ENCODE assay signal across 9 cellular contexts in the genomic region with DNA sequence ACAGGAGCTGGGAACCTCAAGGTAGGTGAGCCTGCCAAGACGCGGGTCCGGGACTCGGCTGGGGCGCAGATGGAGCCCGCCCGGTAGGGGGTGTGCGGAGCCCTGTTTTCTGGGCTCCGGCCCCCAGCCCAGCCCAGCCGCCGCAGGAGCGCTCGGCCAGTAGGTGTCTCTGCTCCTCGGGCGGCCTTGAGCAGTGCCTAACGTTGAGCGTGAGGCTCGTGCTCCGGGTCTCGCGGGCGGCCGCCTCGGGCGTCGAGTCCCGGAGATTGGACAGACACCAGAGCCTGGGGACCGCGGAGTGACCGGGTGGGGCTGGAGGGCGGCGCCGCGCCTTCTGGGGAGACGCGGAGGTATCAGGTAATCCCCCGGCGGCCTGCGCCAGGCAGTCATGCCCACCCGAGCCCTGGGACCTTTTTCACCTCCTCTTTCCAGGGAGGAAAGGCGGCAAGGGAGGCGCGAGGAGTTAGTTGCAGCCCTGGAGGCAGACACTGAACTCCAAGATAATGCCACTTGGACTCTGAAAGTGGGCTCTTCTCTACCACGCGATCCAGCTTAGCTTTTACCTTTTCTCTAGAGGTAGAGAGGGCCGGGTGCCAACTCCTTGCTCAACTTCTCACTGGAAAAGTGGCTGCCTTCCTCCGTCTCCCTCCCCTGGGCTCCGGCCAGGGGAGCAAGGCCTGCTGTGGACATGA. TPM values are rescaled to one million over a fixed set of nuclear protein-coding genes. Genes with fewer than 3 reads are reported as not detected.
A peak's percentile ranks its signal among the peaks of the same experiment; 100 is the strongest.
DNase-seq lines count a peak whose midpoint lies in the region; ATAC-seq and TF ChIP-seq lines count a peak whose summit lies in the region.
"Had no signal": no experiment of that assay in that cellular context is flagged by ENCODE, and none has a peak within 500 bp of the region (broad histone marks: within the 10 kb centered on the region; RNA-seq: fewer than 3 reads in every experiment).

No MANE protein-coding gene starts in this region.

- H3K4me1 ChIP-seq in Caco-2, result peaks cover 6% of the 10 kb centered on the region
- peaks cover 0 to 14% (median 9%) of the 10 kb centered on the region in 4 donors for H3K4me1 ChIP-seq in liver (ENCODE audit: control insufficient read depth in 4 of 4, insufficient read depth in 4 of 4, low read length in 3 of 4)

- no peak overlapping the region for H3K4me3 Mint-ChIP-seq in Caco-2 (ENCODE audit: unreplicated experiment)
- no peak overlapping the region for H3K4me3 Mint-ChIP-seq in WTC11
- H3K4me3 Mint-ChIP-seq in chondrocyte (ENCODE audit: unreplicated experiment), result peak overlapping the region; percentile 46

- no TSS peak for BruUV-seq in Caco-2 (replicated peaks; lab: Mats Ljungman, UMichigan)

- H3K9me3 Mint-ChIP-seq in Caco-2 (ENCODE audit: unreplicated experiment) (no peaks in the 10 kb centered on the region), WTC11 (no peaks in the 10 kb centered on the region), chondrocyte (ENCODE audit: low read depth) (no peaks in the 10 kb centered on the region)
- H3K9me3 Mint-ChIP-seq: T-helper 1 cell treated with Interleukin-12 subunit alpha and Interleukin-12 subunit beta and Interleukin-4 antibody, amounts not matched to agents 30 μg/mL and 1 μg/mL, for 36 hours had no signal

- H3K9me3 ChIP-seq in Caco-2, result no peaks in the 10 kb centered on the region
- no peaks in the 10 kb centered on the region for H3K9me3 ChIP-seq in liver (ENCODE audit: control insufficient read depth in 4 of 4, low read length in 3 of 4)

- no peak overlapping the region for H3K27ac Mint-ChIP-seq in Caco-2 (ENCODE audit: unreplicated experiment)
- no peak overlapping the region for H3K27ac Mint-ChIP-seq in WTC11
- H3K27ac Mint-ChIP-seq in chondrocyte (ENCODE audit: unreplicated experiment), result no peak overlapping the region
- H3K27ac Mint-ChIP-seq: T-helper 1 cell treated with Interleukin-12 subunit alpha and Interleukin-12 subunit beta and Interleukin-4 antibody, amounts not matched to agents 30 μg/mL and 1 μg/mL, for 36 hours had no signal

- H3K27me3 ChIP-seq in Caco-2 (replicated peaks; ENCODE audit: control insufficient read depth, insufficient read depth, low read length) (no peaks in the 10 kb centered on the region; the same call in 1 of the 2 replicates), liver (ENCODE audit: control insufficient read depth in 4 of 4, insufficient read depth in 4 of 4, low read length in 3 of 4) (no peaks in the 10 kb centered on the region)

- ATAC-seq in GM19452 (IDR thresholded peaks at IDR 0.05; ENCODE audit: unreplicated experiment) (peak; percentile 94), HG03520 (IDR thresholded peaks at IDR 0.05; ENCODE audit: unreplicated experiment) (peak; percentile 97), WTC11 (peak; percentile 94)

- no peak overlapping the region for H3K27ac ChIP-seq in liver (ENCODE audit: low read depth in 1 of 2, low read length in 2 of 2)

- no peaks in the 10 kb centered on the region for H3K36me3 ChIP-seq in Caco-2 (ENCODE audit: control insufficient read depth, insufficient read depth, low read length)
- H3K36me3 ChIP-seq in liver (ENCODE audit: control insufficient read depth in 4 of 4, insufficient read depth in 3 of 4, low read depth in 1 of 4, low read length in 3 of 4), result no peaks in the 10 kb centered on the region

- H3K4me1 Mint-ChIP-seq in Caco-2 (ENCODE audit: low read depth, unreplicated experiment) (peaks cover 9% of the 10 kb centered on the region), WTC11 (peaks cover 6% of the 10 kb centered on the region), chondrocyte (ENCODE audit: low read depth) (no peaks in the 10 kb centered on the region)

- POLR2A ChIA-PET in Caco-2 (lab: Charles Lee) (no interaction called here), WTC11 (lab: Charles Lee) (no interaction called here)

- CTCF ChIA-PET in Caco-2 (lab: Charles Lee) (interaction anchor here (0.6 to 10.8 kb wide), 6 partner anchors 11 to 155 kb away, joined by 3 to 251 read pairs (median 4); a partner anchor contains a TSS), WTC11 (lab: Charles Lee) (interaction anchor here (0.6 to 6.5 kb wide), 20 partner anchors 8 to 744 kb away, joined by 3 to 96 read pairs (median 4); a partner anchor contains a TSS)

- H3K36me3 Mint-ChIP-seq in Caco-2 (ENCODE audit: insufficient read depth, unreplicated experiment), result no peaks in the 10 kb centered on the region
- no peaks in the 10 kb centered on the region for H3K36me3 Mint-ChIP-seq in WTC11
- no peaks in the 10 kb centered on the region for H3K36me3 Mint-ChIP-seq in chondrocyte (ENCODE audit: low read depth)

- peak; percentile 60 to 78 for TF ChIP-seq RAD21 in liver (IDR thresholded peaks at IDR 0.05)

- peak; percentile 79 to 95 for TF ChIP-seq CTCF in Caco-2 (IDR thresholded peaks at IDR 0.05; ENCODE audit: insufficient read depth in 1 of 2, low read depth in 1 of 2, low read length in 1 of 2, severe bottlenecking in 1 of 2, unreplicated experiment in 1 of 2)
- peak; percentile 41; the same call in 1 of the 2 replicates for TF ChIP-seq CTCF in WTC11 (IDR thresholded peaks at IDR 0.05)
- TF ChIP-seq CTCF in chondrocyte (IDR thresholded peaks at IDR 0.05), result peak; percentile 75
- peak; percentile 53 for TF ChIP-seq CTCF in liver (IDR thresholded peaks at IDR 0.05; ENCODE audit: low read depth, low read length, missing input control)

- H3K27me3 Mint-ChIP-seq in Caco-2 (ENCODE audit: insufficient read depth, unreplicated experiment) (peaks cover 4% of the 10 kb centered on the region), WTC11 (ENCODE audit: low read depth) (peaks cover 10% of the 10 kb centered on the region), chondrocyte (ENCODE audit: low read depth) (peaks cover 43% of the 10 kb centered on the region)

- 5% methylated on average over 48 of the region's 48 CpGs for WGBS in liver

- H3K4me3 ChIP-seq in Caco-2 (ENCODE audit: low read depth, low read length) (peak overlapping the region; percentile 41), liver (ENCODE audit: low read depth in 1 of 3, low read length in 3 of 3) (peak overlapping the region; percentile 50 to 58 (median 53))

- intact Hi-C loops in Caco-2 (cut with micrococcal nuclease; ENCODE audit: unreplicated experiment), result loop anchor here (1.0 to 10.0 kb wide), 3 partner anchors 124 to 212 kb away; no protein-coding TSS in a partner anchor

- H3K9ac ChIP-seq in liver (ENCODE audit: low read depth in 1 of 2, low read length in 2 of 2), result peak overlapping the region; percentile 47 to 78

- DNase-seq in Caco-2, result peak; percentile 85 to 88
- peak; percentile 84 for DNase-seq in WTC11 (ENCODE audit: low spot score)
- DNase-seq in chondrocyte (ENCODE audit: low spot score), result peak; percentile 85
- peak in 2 of 3 donors; percentile 4 to 31 for DNase-seq in stimulated activated CD4-positive, alpha-beta T cell treated with anti-CD3 and anti-CD28 coated beads, TNF-alpha, amount 100 ng/mL, for 1 hour (ENCODE audit: low read depth in 3 of 3, low spot score in 1 of 3)
- DNase-seq in SW480 (ENCODE audit: low spot score), result no peak

TF ChIP-seq in WTC11, 78 proteins besides CTCF, POLR2A, EP300 and RAD21 (continues in another document):
- TF ChIP-seq NFYB (CRISPR knock-in tag; conservative IDR thresholded peaks at IDR 0.05; ENCODE audit: low read depth) (peak; percentile 24; the same call in 1 of the 2 replicates), ZNF423 (CRISPR knock-in tag; IDR thresholded peaks at IDR 0.05) (peak; percentile 80), CBFB (CRISPR knock-in tag; IDR thresholded peaks at IDR 0.05; ENCODE audit: low read depth) (no peak)

TF ChIP-seq in liver, 16 proteins besides CTCF, POLR2A, EP300 and RAD21:
- no peak for TF ChIP-seq GABPA (IDR thresholded peaks at IDR 0.05 in 1 of 2, conservative IDR thresholded peaks at IDR 0.05 in 1 of 2)
- TF ChIP-seq RXRA (IDR thresholded peaks at IDR 0.05), result no peak
- TF ChIP-seq SP1 (IDR thresholded peaks at IDR 0.05), result peak; percentile 13
- peak; percentile 24 for TF ChIP-seq YY1 (IDR thresholded peaks at IDR 0.05)

RNA-seq across cellular contexts. Expression of a gene that starts 14.5 kb away (rescaled TPM):
- total RNA-seq in Caco-2 (2022), result 121 and 146 TPM in 2 replicates
- 2.3 to 3.0 TPM (median 2.4 TPM) in 3 replicates for total RNA-seq in WTC11 (2021)
- not detected in 3 replicates for total RNA-seq in chondrocyte
- total RNA-seq in liver, result over 10,000 TPM; 11,566 to 20,700 TPM
- polyA plus RNA-seq in liver, result over 10,000 TPM in 1 of 2 donors, 1,000 to 10,000 TPM in 1; 7,404 to 18,576 TPM

RNA-seq across cellular contexts. Expression of a gene that starts 36.4 kb away (rescaled TPM):
- 61.7 and 71.8 TPM in 2 replicates for total RNA-seq in Caco-2 (2022)
- total RNA-seq in WTC11 (2021), result 3.2 to 5.9 TPM (median 3.4 TPM) in 3 replicates
- not detected in 3 replicates for total RNA-seq in chondrocyte
- over 10,000 TPM; 12,179 to 25,210 TPM for total RNA-seq in liver
- polyA plus RNA-seq in liver, result over 10,000 TPM in 1 of 2 donors, 1,000 to 10,000 TPM in 1; 8,747 to 16,618 TPM

Comparison
In these comparisons a context has a peak if more than half of its experiments do, and no peak if none do; other contexts are left out.
1. RNA of a gene that starts 14.5 kb away (total RNA-seq): 11,566 to 20,700 TPM in liver; 121 to 146 TPM in Caco-2, 2.3 to 3.0 TPM in WTC11 and not detected in chondrocyte; every median in the first group is over 10 times any median in the second.
2. RNA of a gene that starts 36.4 kb away (total RNA-seq): 12,179 to 25,210 TPM in liver; 61.7 to 71.8 TPM in Caco-2, 3.2 to 5.9 TPM in WTC11 and not detected in chondrocyte; every median in the first group is over 100 times any median in the second.
3. Peak in every context shown above with its lines, with median percentiles within 50 percentile points of each other: CTCF ChIP-seq and ATAC-seq.